Comparison of ENCODE assay signal across 1 cellular context in the genomic region with DNA sequence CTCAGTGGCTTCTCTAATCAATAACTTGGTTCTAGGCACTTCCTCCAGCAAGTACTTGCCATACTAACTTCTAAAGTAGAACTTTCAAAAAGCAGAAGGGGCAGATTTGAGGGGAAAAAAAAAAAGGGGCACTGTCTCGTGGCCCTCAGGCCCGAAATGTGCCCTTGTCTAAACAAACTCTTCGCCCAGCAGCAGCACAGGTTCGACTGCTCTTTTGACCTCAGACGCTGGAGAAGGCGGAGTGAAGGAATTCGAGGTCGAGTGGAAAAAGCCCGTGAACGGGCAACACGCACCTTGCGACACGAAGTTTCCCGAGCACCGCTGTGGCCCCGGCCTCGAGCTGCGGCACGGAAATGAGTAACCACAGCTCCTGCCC.
A peak's percentile ranks its signal among the peaks of the same experiment; 100 is the strongest.
TF ChIP-seq lines count a peak whose summit lies in the region.

No MANE protein-coding gene starts in this region.

TF ChIP-seq in IMR-90, 13 proteins besides CTCF, POLR2A, EP300 and RAD21:
- TF ChIP-seq BHLHE40 (IDR thresholded peaks at IDR 0.05; ENCODE audit: low read depth, low read length) = no peak
- TF ChIP-seq MAFK (IDR thresholded peaks at IDR 0.05; ENCODE audit: low read depth, low read length) = no peak
- no peak for TF ChIP-seq CHD1 (IDR thresholded peaks at IDR 0.05; ENCODE audit: low read depth, low read length)
- TF ChIP-seq RCOR1 (IDR thresholded peaks at IDR 0.05; ENCODE audit: insufficient replicate concordance, low read length) = no peak
- no peak for TF ChIP-seq MAZ (IDR thresholded peaks at IDR 0.05; ENCODE audit: borderline replicate concordance, low read depth, low read length)
- no peak for TF ChIP-seq NFE2L2 (IDR thresholded peaks at IDR 0.05; ENCODE audit: low read depth, low read length)
- peak; percentile 32; the same call in 1 of the 2 replicates for TF ChIP-seq CEBPB (IDR thresholded peaks at IDR 0.05; ENCODE audit: low read depth, low read length)
- TF ChIP-seq SMC3 (IDR thresholded peaks at IDR 0.05; ENCODE audit: low read depth, low read length) = no peak
TF ChIP-seq in IMR-90: peak in this region for 1.
